In the genomic region with DNA sequence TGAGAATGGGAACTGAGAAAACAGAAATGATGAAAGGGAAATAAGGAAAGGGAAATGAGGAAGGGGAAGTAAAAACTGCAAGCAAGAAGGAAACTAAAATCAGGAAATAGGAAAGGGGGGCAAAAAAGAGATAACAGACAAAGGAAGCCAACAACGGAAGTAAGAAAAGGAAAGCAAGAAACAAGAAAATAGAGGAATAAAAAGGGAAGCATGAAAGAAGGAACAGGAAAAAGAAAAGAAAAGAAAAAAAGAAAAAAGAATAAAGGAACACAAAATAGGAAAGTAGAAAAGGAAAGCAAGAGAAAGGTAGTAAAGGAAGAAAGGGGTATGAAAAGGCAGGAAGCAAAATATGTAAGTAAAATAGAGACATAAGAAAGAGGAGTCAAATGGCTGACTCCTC, we compare ENCODE assay signal across 30 cellular contexts.
"Had no signal": no experiment of that assay in that cellular context is flagged by ENCODE, and none has a peak within 500 bp of the region (broad histone marks: within the 10 kb centered on the region; RNA-seq: fewer than 3 reads in every experiment).

No MANE protein-coding gene starts in this region.

- ATAC-seq: activated CD8-positive, alpha-beta T cell treated with anti-CD3 and anti-CD28 coated beads for 36 hours; T-helper 17 cell had no signal

- H3K36me3 ChIP-seq: ascending aorta, breast epithelium, cardiac muscle cell, colonic mucosa, esophagus squamous epithelium, WERI-Rb-1 had no signal

- H3K4me3 ChIP-seq: ascending aorta, breast epithelium, cardiac muscle cell, colonic mucosa, esophagus squamous epithelium had no signal

- H3K4me1 ChIP-seq: ascending aorta, breast epithelium, colonic mucosa, esophagus squamous epithelium had no signal

- H3K27me3 ChIP-seq: ascending aorta, breast epithelium, colonic mucosa had no signal

- H3K9me3 ChIP-seq: ascending aorta, breast epithelium, colonic mucosa, esophagus squamous epithelium had no signal

- H3K27me3 Mint-ChIP-seq: activated naive CD8-positive, alpha-beta T cell treated with anti-CD3 and anti-CD28 coated beads for 36 hours had no signal

- H3K4me1 Mint-ChIP-seq: activated naive CD4-positive, alpha-beta T cell treated with anti-CD3 and anti-CD28 coated beads, Interleukin-2, amount 50 U/mL, for 24 hours; activated naive CD8-positive, alpha-beta T cell treated with anti-CD3 and anti-CD28 coated beads for 36 hours; brain; T-helper 17 cell had no signal

- H3K27ac ChIP-seq: ascending aorta, breast epithelium, cardiac muscle cell, colonic mucosa, epithelial cell of prostate, esophagus squamous epithelium, WERI-Rb-1 had no signal

- H3K27ac Mint-ChIP-seq: activated CD8-positive, alpha-beta T cell treated with anti-CD3 and anti-CD28 coated beads for 36 hours; activated naive CD4-positive, alpha-beta T cell treated with anti-CD3 and anti-CD28 coated beads for 36 hours; activated naive CD4-positive, alpha-beta T cell treated with anti-CD3 and anti-CD28 coated beads, Interleukin-2, amount 50 U/mL, for 24 hours; activated naive CD8-positive, alpha-beta T cell treated with anti-CD3 and anti-CD28 coated beads for 36 hours; activated T-helper 1 cell treated with anti-CD3 and anti-CD28 coated beads, Interleukin-12 subunit alpha, Interleukin-12 subunit beta, Interleukin-2, Interleukin-4 antibody, amounts not matched to agents 30 ng/mL and 10 ng/mL and 1 ng/mL, durations not matched to agents 14 hours and 24 hours and 36 hours; activated T-helper 2 cell treated with anti-CD3 and anti-CD28 coated beads, Interferon-gamma antibody, Interleukin-2, Interleukin-4, amounts not matched to agents 10 μg/mL and 5 μg/mL and 100 μg/mL, durations not matched to agents 14 hours and 24 hours and 36 hours; brain; T-helper 17 cell; T-helper 2 cell treated with Interferon-gamma antibody and Interleukin-4, amounts not matched to agents 5 μg/mL and 100 μg/mL, for 36 hours had no signal

- DNase-seq: activated CD4-positive, alpha-beta T cell treated with anti-CD3 and anti-CD28 coated beads for 1 hour; activated CD4-positive, alpha-beta T cell treated with anti-CD3 and anti-CD28 coated beads for 48 hours; activated CD4-positive, alpha-beta T cell treated with anti-CD3 and anti-CD28 coated beads, Interleukin-2, amount 50 U/mL, for 1 hour; activated CD4-positive, alpha-beta T cell treated with anti-CD3 and anti-CD28 coated beads, Interleukin-2, amount 50 U/mL, for 48 hours; activated CD8-positive, alpha-beta memory T cell treated with anti-CD3 and anti-CD28 coated beads for 24 hours; activated CD8-positive, alpha-beta T cell treated with anti-CD3 and anti-CD28 coated beads for 36 hours; activated effector memory CD4-positive, alpha-beta T cell treated with anti-CD3 and anti-CD28 coated beads, Interleukin-2, amount 50 U/mL, for 16 hours; activated naive CD4-positive, alpha-beta T cell treated with anti-CD3 and anti-CD28 coated beads for 36 hours; activated naive CD8-positive, alpha-beta T cell treated with anti-CD3 and anti-CD28 coated beads for 36 hours; activated T-cell treated with anti-CD3 and anti-CD28 coated beads, Interleukin-2, amount 50 U/mL, for 48 hours; central memory CD4-positive, alpha-beta T cell; cerebellar nuclear complex; colonic mucosa; effector CD8-positive, alpha-beta T cell; esophagus squamous epithelium; foreskin melanocyte; head of caudate nucleus; T-helper 1 cell; T-helper 17 cell; T1000; WERI-Rb-1 had no signal

- H3K36me3 Mint-ChIP-seq: activated naive CD4-positive, alpha-beta T cell treated with anti-CD3 and anti-CD28 coated beads, Interleukin-2, amount 50 U/mL, for 24 hours; activated naive CD8-positive, alpha-beta T cell treated with anti-CD3 and anti-CD28 coated beads for 36 hours; brain had no signal

- H3K4me3 Mint-ChIP-seq: activated CD8-positive, alpha-beta T cell treated with anti-CD3 and anti-CD28 coated beads for 36 hours; activated naive CD4-positive, alpha-beta T cell treated with anti-CD3 and anti-CD28 coated beads for 36 hours; activated naive CD4-positive, alpha-beta T cell treated with anti-CD3 and anti-CD28 coated beads, Interleukin-2, amount 50 U/mL, for 24 hours; activated naive CD8-positive, alpha-beta T cell treated with anti-CD3 and anti-CD28 coated beads for 36 hours; activated T-helper 1 cell treated with anti-CD3 and anti-CD28 coated beads, Interleukin-12 subunit alpha, Interleukin-12 subunit beta, Interleukin-2, Interleukin-4 antibody, amounts not matched to agents 30 ng/mL and 10 ng/mL and 1 ng/mL, durations not matched to agents 14 hours and 24 hours and 36 hours; brain; T-helper 17 cell; T-helper 2 cell treated with Interferon-gamma antibody and Interleukin-4, amounts not matched to agents 5 μg/mL and 100 μg/mL, for 36 hours had no signal
